In genomic region chr4:101033986-101034385, GRCh38 we compare ENCODE assay signal across 16 cellular contexts.
A peak's percentile ranks its signal among the peaks of the same experiment; 100 is the strongest.
DNase-seq lines count a peak whose midpoint lies in the region; ATAC-seq and TF ChIP-seq lines count a peak whose summit lies in the region.
"Had no signal": no experiment of that assay in that cellular context is flagged by ENCODE, and none has a peak within 500 bp of the region (broad histone marks: within the 10 kb centered on the region; RNA-seq: fewer than 3 reads in every experiment).

No MANE protein-coding gene starts in this region.

- H3K27ac Mint-ChIP-seq in activated naive CD4-positive, alpha-beta T cell treated with anti-CD3 and anti-CD28 coated beads, Interleukin-2, amount 50 U/mL, for 72 hours = no peak overlapping the region

- H3K9ac ChIP-seq in OCI-LY3 (ENCODE audit: low read length) = no peak overlapping the region

- peaks cover 0 to 5% of the 10 kb centered on the region in 2 donors for H3K36me3 Mint-ChIP-seq in activated naive CD4-positive, alpha-beta T cell treated with anti-CD3 and anti-CD28 coated beads, Interleukin-2, amount 50 U/mL, for 72 hours

- peaks cover 7% of the 10 kb centered on the region for H3K36me3 ChIP-seq in A673 (ENCODE audit: insufficient read depth, low read length, poor library complexity, severe bottlenecking)
- peaks cover 4% of the 10 kb centered on the region for H3K36me3 ChIP-seq in OCI-LY3 (replicated peaks; ENCODE audit: low read depth, low read length)
- H3K36me3 ChIP-seq: right lobe of liver had no signal

- POLR2A ChIA-PET in A673 (lab: Charles Lee; ENCODE audit: low non-redundant PET) = no interaction called here

- peak; percentile 36 for TF ChIP-seq CTCF in A673 (conservative IDR thresholded peaks at IDR 0.05; ENCODE audit: low read depth, low read length)
- peak; percentile 9 for TF ChIP-seq CTCF in GM10266 (IDR thresholded peaks at IDR 0.05; ENCODE audit: control insufficient read depth, insufficient read depth, low read depth, missing control alignments)
- peak; percentile 28 for TF ChIP-seq CTCF in OCI-LY3 (IDR thresholded peaks at IDR 0.05; ENCODE audit: low read depth, low read length)
- peak; percentile 4 for TF ChIP-seq CTCF in fibroblast of villous mesenchyme (IDR thresholded peaks at IDR 0.05; ENCODE audit: insufficient read depth, low read depth, low read length)

- H3K79me2 ChIP-seq in OCI-LY3 (ENCODE audit: low read length) = no peaks in the 10 kb centered on the region

- H3K27me3 ChIP-seq in A673 (replicated peaks; ENCODE audit: insufficient read depth, low read depth, low read length, poor library complexity) (no peaks in the 10 kb centered on the region), OCI-LY3 (ENCODE audit: low read depth, low read length) (no peaks in the 10 kb centered on the region)
- H3K27me3 ChIP-seq: right lobe of liver, stomach had no signal

- no TSS peak for BruUV-seq in A673 (replicated peaks; lab: Mats Ljungman, UMichigan)

- intact Hi-C loops in A673 (cut with micrococcal nuclease; ENCODE audit: unreplicated experiment) = loop anchor here (10.0 kb wide), 1 partner anchor 701 kb away; no protein-coding TSS in a partner anchor
- intact Hi-C loops in cardiac septum (cut with DNase I) = no loop called here

- no peak overlapping the region for H2AFZ ChIP-seq in OCI-LY3 (ENCODE audit: low read depth, low read length)

- no peak overlapping the region for H3K27ac ChIP-seq in A673 (ENCODE audit: low read depth, low read length, poor library complexity, severe bottlenecking)
- no peak overlapping the region for H3K27ac ChIP-seq in OCI-LY3 (ENCODE audit: low read length)
- H3K27ac ChIP-seq: right lobe of liver, stomach had no signal

- H3K4me2 ChIP-seq in OCI-LY3 (ENCODE audit: low read length) = no peak overlapping the region

- H3K4me3 ChIP-seq in A673 (ENCODE audit: low read depth, low read length, poor library complexity, severe bottlenecking) (no peak overlapping the region), OCI-LY3 (ENCODE audit: low read length) (no peak overlapping the region), fibroblast of villous mesenchyme (ENCODE audit: low read depth, low read length) (no peak overlapping the region)
- H3K4me3 ChIP-seq: right lobe of liver, stomach had no signal

- no peak for ATAC-seq in activated naive CD4-positive, alpha-beta T cell treated with anti-CD3 and anti-CD28 coated beads, Interleukin-2, amount 50 U/mL, for 72 hours
- no peak for ATAC-seq in GM21447 (IDR thresholded peaks at IDR 0.05; ENCODE audit: unreplicated experiment)
- ATAC-seq: left ventricle myocardium superior, right lobe of liver had no signal

- no peaks in the 10 kb centered on the region for H4K20me1 ChIP-seq in OCI-LY3 (ENCODE audit: insufficient read depth, low read length)

- no peaks in the 10 kb centered on the region for H3K9me3 Mint-ChIP-seq in activated naive CD4-positive, alpha-beta T cell treated with anti-CD3 and anti-CD28 coated beads, Interleukin-2, amount 50 U/mL, for 72 hours

- H3K9me3 ChIP-seq in A673 (ENCODE audit: low read depth, low read length, poor library complexity, severe bottlenecking) = no peaks in the 10 kb centered on the region
- no peaks in the 10 kb centered on the region for H3K9me3 ChIP-seq in OCI-LY3 (ENCODE audit: insufficient read depth, low read length)
- H3K9me3 ChIP-seq: right lobe of liver, stomach had no signal

- CTCF ChIA-PET in A673 (lab: Charles Lee) = no interaction called here

- no peak for DNase-seq in A673 (ENCODE audit: low spot score)
- DNase-seq in GM10266 (ENCODE audit: extremely low spot score) = no peak
- no peak for DNase-seq in fibroblast of villous mesenchyme (ENCODE audit: low read depth)
- no peak for DNase-seq in activated naive CD4-positive, alpha-beta T cell treated with anti-CD3 and anti-CD28 coated beads, Interleukin-2, amount 50 U/mL, for 72 hours (ENCODE audit: low spot score in 2 of 2)
- no peak for DNase-seq in GDM1 (lab: John Stamatoyannopoulos, UW)
- no peak for DNase-seq in cardiac septum (ENCODE audit: low spot score)
- DNase-seq: HCEC 1CT, Kasumi-1, left ventricle myocardium superior, NCI-H1436, NCI-H2227 treated with DMSO at 0.1 percent for 48 hours, right lobe of liver, SHP77 treated with DMSO at 0.1 percent for 48 hours, stomach had no signal

- H3K4me1 ChIP-seq in A673 (ENCODE audit: insufficient read depth, low read length, poor library complexity, severe bottlenecking) (peaks cover 31% of the 10 kb centered on the region), OCI-LY3 (ENCODE audit: low read length) (peaks cover 12% of the 10 kb centered on the region)
- H3K4me1 ChIP-seq: right lobe of liver had no signal
